In genomic region chr17:79974786-79975497, GRCh38 we compare ENCODE assay signal across 10 cellular contexts.
DNase-seq lines count a peak whose midpoint lies in the region; ATAC-seq and TF ChIP-seq lines count a peak whose summit lies in the region.
"Had no signal": no experiment of that assay in that cellular context is flagged by ENCODE, and none has a peak within 500 bp of the region (broad histone marks: within the 10 kb centered on the region; RNA-seq: fewer than 3 reads in every experiment).

No MANE protein-coding gene starts in this region.

- H3K9me2 ChIP-seq in OCI-LY7 (ENCODE audit: insufficient read depth, low read length): no peaks in the 10 kb centered on the region

- in situ Hi-C loops in ACHN (cut with HindIII; ENCODE audit: low pct_ligation_motif_present, low pct_unique_long_range_greater_than_20kb, low sequenced_read_pairs): no loop called here

- no peaks in the 10 kb centered on the region for H3K79me2 ChIP-seq in OCI-LY7 (ENCODE audit: insufficient read depth, low read depth, low read length)

- BruUV-seq in OCI-LY7 (replicated peaks; lab: Mats Ljungman, UMichigan): no TSS peak

- H3K4me3 ChIP-seq in right cardiac atrium (ENCODE audit: low read length): no peak overlapping the region
- no peak overlapping the region for H3K4me3 ChIP-seq in heart right ventricle
- H3K4me3 ChIP-seq in OCI-LY7 (ENCODE audit: low read depth, low read length, poor library complexity, severe bottlenecking): no peak overlapping the region
- no peak overlapping the region for H3K4me3 ChIP-seq in upper lobe of right lung

- intact Hi-C loops in right cardiac atrium (cut with DNase I): loop anchor here in 1 of 4 donors (10.0 kb wide), 1 partner anchor 230 kb away; no protein-coding TSS in a partner anchor
- intact Hi-C loops in heart right ventricle (cut with DNase I): loop anchor here in 3 of 10 donors (5.0 to 10.0 kb wide), 2 partner anchors 183 to 190 kb away; no protein-coding TSS in a partner anchor
- intact Hi-C loops in OCI-LY7 (cut with micrococcal nuclease; ENCODE audit: unreplicated experiment): no loop called here
- intact Hi-C loops in upper lobe of right lung (cut with DNase I): loop anchor here (10.0 kb wide), 1 partner anchor 190 kb away; no protein-coding TSS in a partner anchor

- H3K27ac ChIP-seq in right cardiac atrium (ENCODE audit: low read length) (no peak overlapping the region), heart right ventricle (no peak overlapping the region), OCI-LY7 (ENCODE audit: low read depth, low read length, poor library complexity, severe bottlenecking) (no peak overlapping the region), upper lobe of right lung (no peak overlapping the region)

- POLR2A ChIA-PET in OCI-LY7 (lab: Charles Lee): no interaction called here

- WGBS in right cardiac atrium: 85% methylated on average over 21 of the region's 21 CpGs
- 84 to 86% methylated on average over 21 of the region's 21 CpGs for WGBS in heart right ventricle, 2 donors

- H3K4me1 ChIP-seq in right cardiac atrium (ENCODE audit: control insufficient read depth, insufficient read depth, low read length) (no peaks in the 10 kb centered on the region), heart right ventricle (no peaks in the 10 kb centered on the region), OCI-LY7 (ENCODE audit: insufficient read depth, low read length, poor library complexity, severe bottlenecking) (no peaks in the 10 kb centered on the region), upper lobe of right lung (no peaks in the 10 kb centered on the region)

- CTCF ChIA-PET in OCI-LY7 (lab: Charles Lee; ENCODE audit: unreplicated experiment): interaction anchor here (1.4 kb wide), 1 partner anchor 23 kb away, joined by 5 read pairs; no protein-coding TSS in a partner anchor

- no peaks in the 10 kb centered on the region for H4K20me1 ChIP-seq in OCI-LY7 (ENCODE audit: insufficient read depth, low read length)

- no peaks in the 10 kb centered on the region for H3K27me3 ChIP-seq in right cardiac atrium (ENCODE audit: control insufficient read depth, insufficient read depth)
- H3K27me3 ChIP-seq in heart right ventricle: no peaks in the 10 kb centered on the region
- H3K27me3 ChIP-seq in upper lobe of right lung: no peaks in the 10 kb centered on the region

- H2AFZ ChIP-seq in OCI-LY7 (ENCODE audit: low read length): no peak overlapping the region

- ATAC-seq in right cardiac atrium: no peak
- ATAC-seq in heart right ventricle: no peak
- ATAC-seq in upper lobe of right lung: no peak
- ATAC-seq: activated T-helper 17 cell treated with anti-CD3 and anti-CD28 coated beads, Interleukin-2, amount 50 U/mL, for 72 hours had no signal

- DNase-seq in right cardiac atrium (peak in 2 of 3 donors; percentile 33 to 62), heart right ventricle (no peak), OCI-LY7 (ENCODE audit: low spot score) (no peak), iPS-NIHi11 (ENCODE audit: low spot score) (peak; percentile 71), upper lobe of right lung (peak; percentile 63), ACHN (no peak), GM19238 (ENCODE audit: insufficient read length, low spot score) (no peak)
- DNase-seq in effector CD4-positive, alpha-beta T cell: no peak
- DNase-seq: NCI-H69 had no signal

- peak in 2 of 9 donors; percentile 18 to 22 for TF ChIP-seq CTCF in heart right ventricle (IDR thresholded peaks at IDR 0.05)
- TF ChIP-seq CTCF in OCI-LY7 (conservative IDR thresholded peaks at IDR 0.05; ENCODE audit: low read length): peak; percentile 78
- TF ChIP-seq CTCF in upper lobe of right lung (IDR thresholded peaks at IDR 0.05): peak; percentile 9

- H3K4me2 ChIP-seq in OCI-LY7 (ENCODE audit: low read length): no peak overlapping the region

- peaks cover 0 to 31% (median 0%) of the 10 kb centered on the region in 9 donors for H3K36me3 ChIP-seq in heart right ventricle
- no peaks in the 10 kb centered on the region for H3K36me3 ChIP-seq in OCI-LY7 (ENCODE audit: insufficient read depth, low read length)
- H3K36me3 ChIP-seq in upper lobe of right lung: no peaks in the 10 kb centered on the region

- H3K9me3 ChIP-seq in right cardiac atrium (ENCODE audit: control insufficient read depth, low read length): no peaks in the 10 kb centered on the region
- H3K9me3 ChIP-seq in heart right ventricle: no peaks in the 10 kb centered on the region
- H3K9me3 ChIP-seq in OCI-LY7 (ENCODE audit: low read length): no peaks in the 10 kb centered on the region
- no peaks in the 10 kb centered on the region for H3K9me3 ChIP-seq in upper lobe of right lung

Comparison
In these comparisons a context has a peak if more than half of its experiments do, and no peak if none do; other contexts are left out.
1. DNase-seq: peak in right cardiac atrium (2 of 3), iPS-NIHi11 (single experiment) and upper lobe of right lung (single experiment); none in heart right ventricle (0 of 2), OCI-LY7 (single experiment), effector CD4-positive, alpha-beta T cell (single experiment), ACHN (single experiment) and GM19238 (single experiment).